8 cellular contexts compared by ENCODE assay signal in genomic region chr2:8004250-8004681, GRCh38.
DNase-seq lines count a peak whose midpoint lies in the region; ATAC-seq and TF ChIP-seq lines count a peak whose summit lies in the region.

No MANE protein-coding gene starts in this region.

- peaks cover 19% of the 10 kb centered on the region for H3K4me1 ChIP-seq in muscle layer of colon (ENCODE audit: insufficient read depth, low read length)

- peak overlapping the region; percentile 52 for H3K27ac ChIP-seq in muscle layer of colon (ENCODE audit: low read depth, low read length)

- no peaks in the 10 kb centered on the region for H3K27me3 ChIP-seq in MG63
- H3K27me3 ChIP-seq in muscle layer of colon (ENCODE audit: control insufficient read depth in 1 of 2, insufficient read depth in 2 of 2, low read length in 2 of 2) = no peaks in the 10 kb centered on the region

- peaks cover 1% of the 10 kb centered on the region for H3K36me3 Mint-ChIP-seq in activated CD8-positive, alpha-beta memory T cell treated with anti-CD3 and anti-CD28 coated beads, Interleukin-2, amount 10 ng/mL, durations not matched to agents 7 days and 5 days

- H3K4me3 ChIP-seq in AG09309 (ENCODE audit: control insufficient read depth, low read depth, low read length) (no peak overlapping the region), MG63 (peak overlapping the region; percentile 8), cardiac fibroblast (replicated peaks in 1 of 2; ENCODE audit: low read depth in 2 of 2, low read length in 2 of 2) (no peak overlapping the region), muscle layer of colon (ENCODE audit: low read depth in 1 of 2, low read length in 2 of 2) (no peak overlapping the region)

- H3K9me3 Mint-ChIP-seq in activated CD8-positive, alpha-beta memory T cell treated with anti-CD3 and anti-CD28 coated beads, Interleukin-2, amount 10 ng/mL, durations not matched to agents 7 days and 5 days (ENCODE audit: low read depth) = no peaks in the 10 kb centered on the region

- DNase-seq in AG09309 (ENCODE audit: low read depth) (peak; percentile 96), MG63 (peak; percentile 38), cardiac fibroblast (ENCODE audit: low read depth in 2 of 2) (peak; percentile 78 to 86), T1000 (lab: John Stamatoyannopoulos, UW) (no peak)
- no peak for DNase-seq in activated CD4-positive, CD25-positive, alpha-beta regulatory T cell (lab: John Stamatoyannopoulos, UW)
- no peak for DNase-seq in activated CD8-positive, alpha-beta memory T cell treated with anti-CD3 and anti-CD28 coated beads, Interleukin-2, amount 10 ng/mL, durations not matched to agents 7 days and 5 days

- no peaks in the 10 kb centered on the region for H3K27me3 Mint-ChIP-seq in activated CD8-positive, alpha-beta memory T cell treated with anti-CD3 and anti-CD28 coated beads, Interleukin-2, amount 10 ng/mL, durations not matched to agents 7 days and 5 days

- no peak overlapping the region for H3K4me3 Mint-ChIP-seq in activated CD8-positive, alpha-beta memory T cell treated with anti-CD3 and anti-CD28 coated beads, Interleukin-2, amount 10 ng/mL, durations not matched to agents 7 days and 5 days

- H3K36me3 ChIP-seq in MG63 (no peaks in the 10 kb centered on the region), muscle layer of colon (ENCODE audit: insufficient read depth, low read length) (no peaks in the 10 kb centered on the region)

- no peak overlapping the region for H3K9ac ChIP-seq in muscle layer of colon (ENCODE audit: low read length)

- H3K9me3 ChIP-seq in MG63 (no peaks in the 10 kb centered on the region), muscle layer of colon (ENCODE audit: low read length) (no peaks in the 10 kb centered on the region)

- H3K4me1 Mint-ChIP-seq in activated CD8-positive, alpha-beta memory T cell treated with anti-CD3 and anti-CD28 coated beads, Interleukin-2, amount 10 ng/mL, durations not matched to agents 7 days and 5 days = peaks cover 8% of the 10 kb centered on the region

- no peak overlapping the region for H3K27ac Mint-ChIP-seq in activated CD8-positive, alpha-beta memory T cell treated with anti-CD3 and anti-CD28 coated beads, Interleukin-2, amount 10 ng/mL, durations not matched to agents 7 days and 5 days

- CTCF ChIA-PET in activated CD8-positive, alpha-beta memory T cell treated with anti-CD3 and anti-CD28 coated beads, Interleukin-2, amount 10 ng/mL, durations not matched to agents 7 days and 5 days (lab: Charles Lee) = interaction anchor here (0.6 to 1.3 kb wide), 2 partner anchors 14 to 157 kb away, joined by 3 read pairs; no protein-coding TSS in a partner anchor

- no peak for TF ChIP-seq CTCF in AG09309 (IDR thresholded peaks at IDR 0.05; ENCODE audit: control insufficient read depth, insufficient read depth, low read depth, low read length, missing control alignments)
- no peak for TF ChIP-seq CTCF in cardiac fibroblast (IDR thresholded peaks at IDR 0.05; ENCODE audit: low read depth, low read length)

- no peak for ATAC-seq in activated CD8-positive, alpha-beta memory T cell treated with anti-CD3 and anti-CD28 coated beads, Interleukin-2, amount 10 ng/mL, durations not matched to agents 7 days and 5 days
- ATAC-seq in HG03469 (IDR thresholded peaks at IDR 0.05; ENCODE audit: unreplicated experiment) = no peak

Comparison
In these comparisons a context has a peak if more than half of its experiments do, and no peak if none do; other contexts are left out.
1. DNase-seq: peak in AG09309 (single experiment), MG63 (single experiment) and cardiac fibroblast (2 of 2); none in activated CD4-positive, CD25-positive, alpha-beta regulatory T cell (0 of 4), activated CD8-positive, alpha-beta memory T cell treated with anti-CD3 and anti-CD28 coated beads, Interleukin-2, amount 10 ng/mL, durations not matched to agents 7 days and 5 days (single experiment) and T1000 (single experiment).